Comparison of ENCODE assay signal across 8 cellular contexts in genomic region chr6:16964553-16965499, GRCh38.
DNase-seq lines count a peak whose midpoint lies in the region; ATAC-seq and TF ChIP-seq lines count a peak whose summit lies in the region.

No MANE protein-coding gene starts in this region.

- intact Hi-C loops in activated CD4-positive, alpha-beta T cell treated with anti-CD3 and anti-CD28 coated beads, Interleukin-2, amount 10 ng/mL, durations not matched to agents 24 days and 14 days (cut with micrococcal nuclease) = loop anchor here (1.0 kb wide), 1 partner anchor 633 kb away; no protein-coding TSS in a partner anchor
- intact Hi-C loops in left lung (cut with DNase I) = loop anchor here in 1 of 2 donors (10.0 kb wide), 1 partner anchor 190 kb away; no protein-coding TSS in a partner anchor

- peak; percentile 79 for TF ChIP-seq CTCF in coronary artery (IDR thresholded peaks at IDR 0.05)
- TF ChIP-seq CTCF in left lung (IDR thresholded peaks at IDR 0.05) = peak; percentile 80 to 81

- H3K36me3 ChIP-seq in left lung = no peaks in the 10 kb centered on the region

- ATAC-seq in HG03039 (IDR thresholded peaks at IDR 0.05; ENCODE audit: unreplicated experiment) = peak; percentile 81
- ATAC-seq in left lung = peak; percentile 99

- H3K9me3 ChIP-seq in left lung = no peaks in the 10 kb centered on the region

- peaks cover 30% of the 10 kb centered on the region for H3K27me3 Mint-ChIP-seq in activated CD4-positive, alpha-beta T cell treated with anti-CD3 and anti-CD28 coated beads, Interleukin-2, amount 10 ng/mL, durations not matched to agents 24 days and 14 days

- H3K27me3 ChIP-seq in left lung = no peaks in the 10 kb centered on the region

- H3K4me3 ChIP-seq in coronary artery (peak overlapping the region; percentile 54), left lung (no peak overlapping the region)

- DNase-seq in NK-92 treated with Interleukin-12 subunit alpha and Interleukin-12 subunit beta, amount 100 ng/mL, for 24 hours (lab: John Stamatoyannopoulos, UW) = peak; percentile 30
- DNase-seq in NK-92 (lab: John Stamatoyannopoulos, UW; ENCODE audit: unreplicated experiment) (no peak), NCI-H446 (lab: John Stamatoyannopoulos, UW) (peak; percentile 73 to 83), coronary artery (ENCODE audit: low spot score) (no peak), left lung (peak; percentile 66 to 84)
- peak; percentile 87 for DNase-seq in activated CD4-positive, alpha-beta T cell treated with anti-CD3 and anti-CD28 coated beads, Interleukin-2, amount 10 ng/mL, durations not matched to agents 24 days and 14 days
- DNase-seq in stimulated activated CD4-positive, alpha-beta T cell treated with anti-CD3 and anti-CD28 coated beads, Interleukin-4, amount 100 ng/mL, for 48 hours (ENCODE audit: low read depth in 2 of 2) = peak; percentile 53 to 55

- peaks cover 10% of the 10 kb centered on the region for H3K4me1 Mint-ChIP-seq in activated CD4-positive, alpha-beta T cell treated with anti-CD3 and anti-CD28 coated beads, Interleukin-2, amount 10 ng/mL, durations not matched to agents 24 days and 14 days

- H3K4me3 Mint-ChIP-seq in activated CD4-positive, alpha-beta T cell treated with anti-CD3 and anti-CD28 coated beads, Interleukin-2, amount 10 ng/mL, durations not matched to agents 24 days and 14 days = no peak overlapping the region

- H3K27ac ChIP-seq in coronary artery (no peak overlapping the region), left lung (no peak overlapping the region)

- peaks cover 0 to 3% of the 10 kb centered on the region in 2 donors for H3K4me1 ChIP-seq in left lung

- no peak overlapping the region for H3K27ac Mint-ChIP-seq in activated CD4-positive, alpha-beta T cell treated with anti-CD3 and anti-CD28 coated beads, Interleukin-2, amount 10 ng/mL, durations not matched to agents 24 days and 14 days

- H3K36me3 Mint-ChIP-seq in activated CD4-positive, alpha-beta T cell treated with anti-CD3 and anti-CD28 coated beads, Interleukin-2, amount 10 ng/mL, durations not matched to agents 24 days and 14 days (ENCODE audit: low read depth) = no peaks in the 10 kb centered on the region

- no peaks in the 10 kb centered on the region for H3K9me3 Mint-ChIP-seq in activated CD4-positive, alpha-beta T cell treated with anti-CD3 and anti-CD28 coated beads, Interleukin-2, amount 10 ng/mL, durations not matched to agents 24 days and 14 days

Comparison
In these comparisons a context has a peak if more than half of its experiments do, and no peak if none do; other contexts are left out.
1. DNase-seq: peak in NK-92 treated with Interleukin-12 subunit alpha and Interleukin-12 subunit beta, amount 100 ng/mL, for 24 hours (single experiment), NCI-H446 (2 of 2), activated CD4-positive, alpha-beta T cell treated with anti-CD3 and anti-CD28 coated beads, Interleukin-2, amount 10 ng/mL, durations not matched to agents 24 days and 14 days (single experiment), left lung (2 of 2) and stimulated activated CD4-positive, alpha-beta T cell treated with anti-CD3 and anti-CD28 coated beads, Interleukin-4, amount 100 ng/mL, for 48 hours (2 of 2); none in NK-92 (single experiment) and coronary artery (single experiment).